ENCODE assay signal across 33 cellular contexts in the genomic region with DNA sequence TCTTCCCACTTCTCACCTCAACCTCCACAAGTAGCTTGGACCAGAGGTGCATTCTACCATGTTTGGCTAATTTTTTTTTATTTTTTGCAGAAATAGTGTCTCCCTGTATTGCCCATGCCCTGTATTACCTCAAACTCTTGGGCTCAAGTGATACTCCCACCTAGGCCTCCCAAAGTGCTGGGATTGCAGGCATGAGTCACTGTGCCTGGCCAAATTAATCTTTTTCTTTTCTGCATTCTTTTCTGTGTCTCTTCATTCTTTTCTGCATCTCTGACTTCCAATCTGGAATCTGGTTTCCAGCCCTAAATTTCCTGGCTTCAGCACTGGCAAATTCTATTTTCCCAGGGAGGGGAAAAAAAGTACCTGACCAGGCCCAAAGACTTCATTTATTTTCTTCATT. TPM values are rescaled to one million over a fixed set of nuclear protein-coding genes. Genes with fewer than 3 reads are reported as not detected.
"Had no signal": no experiment of that assay in that cellular context is flagged by ENCODE, and none has a peak within 500 bp of the region (broad histone marks: within the 10 kb centered on the region; RNA-seq: fewer than 3 reads in every experiment).

No MANE protein-coding gene starts in this region.

- H3K4me3 Mint-ChIP-seq: activated CD4-positive, alpha-beta T cell treated with anti-CD3 and anti-CD28 coated beads, Interleukin-2, amount 10 ng/mL, durations not matched to agents 24 days and 14 days; activated CD8-positive, alpha-beta T cell treated with anti-CD3 and anti-CD28 coated beads for 36 hours; activated naive CD4-positive, alpha-beta T cell treated with anti-CD3 and anti-CD28 coated beads for 36 hours; activated T-cell treated with anti-CD3 and anti-CD28 coated beads, Interleukin-2, amount 50 U/mL, for 24 hours; activated T-helper 1 cell treated with anti-CD3 and anti-CD28 coated beads, Interleukin-12 subunit alpha, Interleukin-12 subunit beta, Interleukin-2, Interleukin-4 antibody, amounts not matched to agents 30 ng/mL and 10 ng/mL and 1 ng/mL, durations not matched to agents 14 hours and 24 hours and 36 hours had no signal

- H3K27ac ChIP-seq: adrenal gland, KMS-11, RWPE1, WERI-Rb-1 had no signal

- H3K27ac Mint-ChIP-seq: activated CD4-positive, alpha-beta T cell treated with anti-CD3 and anti-CD28 coated beads, Interleukin-2, amount 10 ng/mL, durations not matched to agents 24 days and 14 days; activated CD8-positive, alpha-beta T cell treated with anti-CD3 and anti-CD28 coated beads for 36 hours; activated naive CD4-positive, alpha-beta T cell treated with anti-CD3 and anti-CD28 coated beads for 36 hours; activated naive CD4-positive, alpha-beta T cell treated with anti-CD3 and anti-CD28 coated beads, Interleukin-2, amount 50 U/mL, for 72 hours; activated T-cell treated with anti-CD3 and anti-CD28 coated beads, Interleukin-2, amount 50 U/mL, for 24 hours; activated T-helper 1 cell treated with anti-CD3 and anti-CD28 coated beads, Interleukin-12 subunit alpha, Interleukin-12 subunit beta, Interleukin-2, Interleukin-4 antibody, amounts not matched to agents 30 ng/mL and 10 ng/mL and 1 ng/mL, durations not matched to agents 14 hours and 24 hours and 36 hours had no signal

- FAIRE-seq: RCC 7860 had no signal

- ATAC-seq: activated CD8-positive, alpha-beta T cell treated with anti-CD3 and anti-CD28 coated beads for 36 hours; activated naive CD4-positive, alpha-beta T cell treated with anti-CD3 and anti-CD28 coated beads, Interleukin-2, amount 50 U/mL, for 72 hours; PC-3; Right ventricle myocardium inferior had no signal

- H3K9ac ChIP-seq: KMS-11 had no signal

- H3K4me1 Mint-ChIP-seq: activated CD4-positive, alpha-beta T cell treated with anti-CD3 and anti-CD28 coated beads, Interleukin-2, amount 10 ng/mL, durations not matched to agents 24 days and 14 days had no signal

- DNase-seq: activated CD4-positive, alpha-beta T cell treated with anti-CD3 and anti-CD28 coated beads, Interleukin-2, amount 10 ng/mL, durations not matched to agents 24 days and 14 days; activated CD4-positive, alpha-beta T cell treated with anti-CD3 and anti-CD28 coated beads, Interleukin-2, amount 50 U/mL, for 4 hours; activated CD4-positive, CD25-positive, alpha-beta regulatory T cell; activated CD8-positive, alpha-beta T cell treated with anti-CD3 and anti-CD28 coated beads for 36 hours; activated gamma-delta T cell treated with Interleukin-2 at 50 U/mL for 16 hours; activated naive CD4-positive, alpha-beta T cell treated with anti-CD3 and anti-CD28 coated beads for 36 hours; activated T-cell treated with anti-CD3 and anti-CD28 coated beads, Interleukin-2, amount 50 U/mL, for 24 hours; adrenal gland; anterior cingulate cortex; NCI-H1105; NCI-H1417 treated with DMSO at 0.1 percent for 48 hours; NCI-H1694; NCI-H1930; NCI-H2081 treated with DMSO at 0.1 percent for 48 hours; NCI-H510A; NCI-H526; NCI-H748 treated with DMSO at 0.1 percent for 48 hours; NK-92 treated with Interleukin-12 subunit alpha and Interleukin-12 subunit beta, amount 100 ng/mL, for 24 hours; PC-3; SIG-M5; T1000; WERI-Rb-1 had no signal

- H3K4me1 ChIP-seq: adrenal gland had no signal

- H3K27me3 ChIP-seq: adrenal gland had no signal

- H3K4me3 ChIP-seq: adrenal gland had no signal

- H3K4me2 ChIP-seq: KMS-11 had no signal

- H3K36me3 ChIP-seq: adrenal gland, WERI-Rb-1 had no signal

RNA-seq across cellular contexts. Expression of gene TACSTD2, which starts 31.2 kb away (rescaled TPM):
- total RNA-seq: activated CD4-positive, alpha-beta T cell treated with anti-CD3 and anti-CD28 coated beads, Interleukin-2, amount 10 ng/mL, durations not matched to agents 24 days and 14 days; activated CD8-positive, alpha-beta memory T cell treated with anti-CD3 and anti-CD28 coated beads for 36 hours; activated naive CD4-positive, alpha-beta T cell treated with anti-CD3 and anti-CD28 coated beads for 36 hours; activated T-helper 1 cell treated with anti-CD3 and anti-CD28 coated beads, Interleukin-12 subunit alpha, Interleukin-12 subunit beta, Interleukin-2, Interleukin-4 antibody, amounts not matched to agents 30 ng/mL and 10 ng/mL and 1 ng/mL, durations not matched to agents 14 hours and 24 hours and 36 hours; LHCN-M2; SK-MEL-5; T-helper 1 cell treated with Interleukin-12 subunit alpha and Interleukin-12 subunit beta and Interleukin-4 antibody, amounts not matched to agents 30 ng/mL and 1 ng/mL, for 36 hours; T-helper 2 cell treated with Interferon-gamma antibody and Interleukin-4, amounts not matched to agents 100 ng/mL and 5 ng/mL, for 36 hours had no signal
